In genomic region chr13:90732049-90732448, GRCh38 we compare ENCODE assay signal across 24 cellular contexts.
DNase-seq lines count a peak whose midpoint lies in the region; ATAC-seq and TF ChIP-seq lines count a peak whose summit lies in the region.
"Had no signal": no experiment of that assay in that cellular context is flagged by ENCODE, and none has a peak within 500 bp of the region (broad histone marks: within the 10 kb centered on the region; RNA-seq: fewer than 3 reads in every experiment).

No MANE protein-coding gene starts in this region.

- no peaks in the 10 kb centered on the region for H3K79me2 ChIP-seq in PC-9 (ENCODE audit: low read depth)

- ATAC-seq in GM18502 (IDR thresholded peaks at IDR 0.05; ENCODE audit: poor library complexity, unreplicated experiment) (no peak), HG02852 (IDR thresholded peaks at IDR 0.05; ENCODE audit: unreplicated experiment) (no peak)
- ATAC-seq: A549; heart right ventricle; natural killer cell treated with Interleukin-12 subunit alpha and Interleukin-12 subunit beta and Interleukin-15 and Interleukin-18, amount 100 ng/mL, for 72 hours; psoas muscle; stimulated activated naive B cell treated with anti-CD40 and anti-IgM and Interleukin-4, amounts not matched to agents 10 μg/mL and 1 μg/mL and 100 μg/mL, for 72 hours; upper lobe of right lung had no signal

- no TSS peak for BruUV-seq in PC-9 (replicated peaks; lab: Mats Ljungman, UMichigan)

- peak; percentile 6 for DNase-seq in NCI-H146 (lab: John Stamatoyannopoulos, UW)
- DNase-seq in NCI-H146 treated with DMSO at 0.1 percent for 48 hours (lab: John Stamatoyannopoulos, UW; ENCODE audit: unreplicated experiment) = no peak
- DNase-seq in GM12865 (ENCODE audit: low read depth) = peak; percentile 0
- no peak for DNase-seq in PC-9
- DNase-seq in endothelial cell (ENCODE audit: low spot score) = peak; percentile 7
- DNase-seq in AG08395 (ENCODE audit: low spot score) = no peak
- DNase-seq: activated CD8-positive, alpha-beta memory T cell treated with anti-CD3 and anti-CD28 coated beads, Interleukin-2, amount 50 U/mL, for 48 hours; activated naive CD4-positive, alpha-beta T cell; CD8-positive, alpha-beta memory T cell; GOT3; heart right ventricle; NCI-H187; psoas muscle; stimulated activated CD4-positive, alpha-beta T cell treated with anti-CD3 and anti-CD28 coated beads, Interleukin-12 subunit alpha, Interleukin-12 subunit beta, amount 100 ng/mL, for 4 hours; stimulated activated naive B cell treated with anti-CD40 and anti-IgM and Interleukin-4, amounts not matched to agents 10 μg/mL and 1 μg/mL and 100 μg/mL, for 72 hours; upper lobe of right lung had no signal

- no peak overlapping the region for H3K27ac Mint-ChIP-seq in endothelial cell (ENCODE audit: unreplicated experiment)
- H3K27ac Mint-ChIP-seq: CD8-positive, alpha-beta memory T cell; dendritic cell treated with granulocyte-macrophage colony-stimulating factor and Interleukin-4, amounts not matched to agents 40 ng/mL and 50 ng/mL, for 4 days; memory B cell; natural killer cell treated with Interleukin-12 subunit alpha and Interleukin-12 subunit beta and Interleukin-15 and Interleukin-18, amount 100 ng/mL, for 72 hours; stimulated activated naive B cell treated with anti-CD40 and anti-IgM and Interleukin-4, amounts not matched to agents 10 μg/mL and 1 μg/mL and 100 μg/mL, for 72 hours; T-helper 2 cell treated with Interferon-gamma antibody and Interleukin-4, amounts not matched to agents 5 μg/mL and 100 μg/mL, for 36 hours had no signal

- no peak overlapping the region for H3K4me2 ChIP-seq in PC-9
- H3K4me2 ChIP-seq: A549 had no signal

- H4K20me1 ChIP-seq in PC-9 (ENCODE audit: insufficient read depth) = no peaks in the 10 kb centered on the region

- no peak overlapping the region for H3K4me3 Mint-ChIP-seq in endothelial cell (ENCODE audit: unreplicated experiment)
- H3K4me3 Mint-ChIP-seq: CD8-positive, alpha-beta memory T cell; dendritic cell treated with granulocyte-macrophage colony-stimulating factor and Interleukin-4, amounts not matched to agents 40 ng/mL and 50 ng/mL, for 4 days; memory B cell; natural killer cell treated with Interleukin-12 subunit alpha and Interleukin-12 subunit beta and Interleukin-15 and Interleukin-18, amount 100 ng/mL, for 72 hours; stimulated activated naive B cell treated with anti-CD40 and anti-IgM and Interleukin-4, amounts not matched to agents 10 μg/mL and 1 μg/mL and 100 μg/mL, for 72 hours; T-helper 2 cell treated with Interferon-gamma antibody and Interleukin-4, amounts not matched to agents 5 μg/mL and 100 μg/mL, for 36 hours had no signal

- no peaks in the 10 kb centered on the region for H3K36me3 ChIP-seq in PC-9 (ENCODE audit: low read depth)
- H3K36me3 ChIP-seq: ascending aorta, heart right ventricle, upper lobe of right lung had no signal

- H3K36me3 Mint-ChIP-seq in endothelial cell (ENCODE audit: low read depth, unreplicated experiment) = no peaks in the 10 kb centered on the region
- H3K36me3 Mint-ChIP-seq: CD8-positive, alpha-beta memory T cell; memory B cell; stimulated activated naive B cell treated with anti-CD40 and anti-IgM and Interleukin-4, amounts not matched to agents 10 μg/mL and 1 μg/mL and 100 μg/mL, for 72 hours had no signal

- POLR2A ChIA-PET in PC-9 (lab: Charles Lee; ENCODE audit: unreplicated experiment) = no interaction called here

- H3K9me3 ChIP-seq in PC-9 (ENCODE audit: insufficient read depth, low read depth) = no peaks in the 10 kb centered on the region
- H3K9me3 ChIP-seq: A549, psoas muscle, upper lobe of right lung had no signal

- no peaks in the 10 kb centered on the region for H3K4me1 Mint-ChIP-seq in endothelial cell (ENCODE audit: unreplicated experiment)
- H3K4me1 Mint-ChIP-seq: CD8-positive, alpha-beta memory T cell; memory B cell; stimulated activated naive B cell treated with anti-CD40 and anti-IgM and Interleukin-4, amounts not matched to agents 10 μg/mL and 1 μg/mL and 100 μg/mL, for 72 hours had no signal

- intact Hi-C loops in PC-9 (cut with micrococcal nuclease; ENCODE audit: unreplicated experiment) = no loop called here

- CTCF ChIA-PET in PC-9 (lab: Charles Lee) = interaction anchor here (0.6 kb wide), 1 partner anchor 537 kb away, joined by 25 read pairs; no protein-coding TSS in a partner anchor

- H3K27me3 Mint-ChIP-seq in endothelial cell (ENCODE audit: unreplicated experiment) = peaks cover 3% of the 10 kb centered on the region
- H3K27me3 Mint-ChIP-seq: CD8-positive, alpha-beta memory T cell; dendritic cell treated with granulocyte-macrophage colony-stimulating factor and Interleukin-4, amounts not matched to agents 40 ng/mL and 50 ng/mL, for 4 days; memory B cell; natural killer cell treated with Interleukin-12 subunit alpha and Interleukin-12 subunit beta and Interleukin-15 and Interleukin-18, amount 100 ng/mL, for 72 hours; stimulated activated naive B cell treated with anti-CD40 and anti-IgM and Interleukin-4, amounts not matched to agents 10 μg/mL and 1 μg/mL and 100 μg/mL, for 72 hours had no signal

- H3K27me3 ChIP-seq in PC-9 (ENCODE audit: insufficient read depth, low read depth) = no peaks in the 10 kb centered on the region
- H3K27me3 ChIP-seq: ascending aorta, heart right ventricle, upper lobe of right lung had no signal

- H3K4me3 ChIP-seq in GM12865 (ENCODE audit: low read depth, low read length) = no peak overlapping the region
- no peak overlapping the region for H3K4me3 ChIP-seq in PC-9
- H3K4me3 ChIP-seq: A549, ascending aorta, heart right ventricle, psoas muscle, upper lobe of right lung had no signal

- H2AFZ ChIP-seq in PC-9 = no peak overlapping the region

- no peaks in the 10 kb centered on the region for H3K4me1 ChIP-seq in PC-9 (replicated peaks; ENCODE audit: insufficient read depth)
- H3K4me1 ChIP-seq: A549, ascending aorta, heart right ventricle, psoas muscle, upper lobe of right lung had no signal

- H3K27ac ChIP-seq in PC-9 = no peak overlapping the region
- H3K27ac ChIP-seq: A549, ascending aorta, heart right ventricle, psoas muscle, upper lobe of right lung had no signal

- H3K9me3 Mint-ChIP-seq in endothelial cell (ENCODE audit: unreplicated experiment) = peaks cover 5% of the 10 kb centered on the region

- no peaks in the 10 kb centered on the region for H3F3A ChIP-seq in PC-9 (ENCODE audit: insufficient read depth, low read depth)

- no peaks in the 10 kb centered on the region for H3K9me2 ChIP-seq in PC-9 (ENCODE audit: insufficient read depth)

- no peak for TF ChIP-seq CTCF in GM12865 (IDR thresholded peaks at IDR 0.05; ENCODE audit: insufficient read depth, low read depth, low read length, missing control alignments)
- peak; percentile 34; the same call in 1 of the 2 replicates for TF ChIP-seq CTCF in PC-9 (conservative IDR thresholded peaks at IDR 0.05)
- TF ChIP-seq CTCF in endothelial cell (IDR thresholded peaks at IDR 0.05; ENCODE audit: unreplicated experiment) = no peak

Comparison
In these comparisons a context has a peak if more than half of its experiments do, and no peak if none do; other contexts are left out.
1. DNase-seq: peak in NCI-H146 (single experiment), GM12865 (single experiment) and endothelial cell (single experiment); none in NCI-H146 treated with DMSO at 0.1 percent for 48 hours (single experiment), PC-9 (0 of 2) and AG08395 (single experiment).